ENCODE assay signal across 15 cellular contexts in the genomic region with DNA sequence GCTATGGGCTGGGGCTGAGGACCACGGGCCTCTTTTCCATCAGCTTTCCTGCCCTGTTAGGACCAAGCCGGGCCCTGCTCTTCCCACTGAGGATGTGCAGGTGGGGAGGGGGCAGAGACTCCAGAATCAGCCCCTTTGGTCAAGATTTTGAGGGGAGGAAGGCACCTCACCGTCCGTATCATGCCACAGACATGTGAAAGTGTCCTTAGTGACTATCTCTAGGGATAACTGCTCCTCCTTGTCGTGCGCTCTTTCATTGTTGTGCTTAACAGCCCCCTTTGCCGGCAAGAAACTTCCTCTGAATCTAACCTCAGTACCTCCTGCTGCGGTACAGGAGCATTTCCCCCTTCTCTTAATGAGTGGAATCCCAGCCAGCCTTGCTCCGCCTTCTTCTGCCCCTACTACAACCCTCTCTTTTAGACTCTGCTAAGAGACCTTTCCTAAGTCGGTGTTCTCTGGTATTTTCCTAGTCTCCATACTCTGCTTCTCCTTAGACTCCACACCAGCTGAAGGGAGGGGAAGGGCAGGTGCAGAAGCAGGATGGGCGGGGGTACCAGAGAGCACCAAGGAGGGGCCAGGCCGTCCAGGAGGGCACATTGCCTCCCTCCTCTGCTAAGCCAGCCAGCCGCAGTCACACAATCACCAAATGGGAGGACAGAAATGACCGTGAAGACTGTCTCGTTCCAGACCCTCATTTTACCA. TPM values are rescaled to one million over a fixed set of nuclear protein-coding genes. Genes with fewer than 3 reads are reported as not detected.
A peak's percentile ranks its signal among the peaks of the same experiment; 100 is the strongest.
DNase-seq lines count a peak whose midpoint lies in the region; ATAC-seq and TF ChIP-seq lines count a peak whose summit lies in the region.
"Had no signal": no experiment of that assay in that cellular context is flagged by ENCODE, and none has a peak within 500 bp of the region (broad histone marks: within the 10 kb centered on the region; RNA-seq: fewer than 3 reads in every experiment).

No MANE protein-coding gene starts in this region.

- no peak for ATAC-seq in HG03045 (IDR thresholded peaks at IDR 0.05; ENCODE audit: unreplicated experiment)

- CTCF ChIA-PET in Caco-2 (lab: Charles Lee), result no interaction called here

- H3K27ac Mint-ChIP-seq in Caco-2 (ENCODE audit: unreplicated experiment) (no peak overlapping the region), IgD-negative memory B cell (peak overlapping the region in 1 of 3 donors; percentile 57), glutamatergic neuron (ENCODE audit: unreplicated experiment) (peak overlapping the region; percentile 80), neural progenitor cell (peak overlapping the region; percentile 47)
- H3K27ac Mint-ChIP-seq: activated CD4-positive, alpha-beta T cell treated with anti-CD3 and anti-CD28 coated beads, Interleukin-2, amount 10 ng/mL, durations not matched to agents 7 days and 5 days had no signal

- DNase-seq in Caco-2, result no peak
- DNase-seq in glutamatergic neuron, result no peak
- peak; percentile 62 for DNase-seq in neural progenitor cell (ENCODE audit: low spot score)
- DNase-seq in vagina (ENCODE audit: extremely low spot score in 2 of 2), result no peak
- DNase-seq in SHP77 (lab: John Stamatoyannopoulos, UW), result no peak
- no peak for DNase-seq in NCI-H1930 (lab: John Stamatoyannopoulos, UW)
- DNase-seq: activated CD4-positive, alpha-beta T cell treated with anti-CD3 and anti-CD28 coated beads, Interleukin-2, amount 10 ng/mL, durations not matched to agents 7 days and 5 days; cortex of kidney; NCI-H345; SW 1271; transverse colon had no signal

- peaks cover 49% of the 10 kb centered on the region for H3K27me3 Mint-ChIP-seq in Caco-2 (ENCODE audit: insufficient read depth, unreplicated experiment)
- peaks cover 51% of the 10 kb centered on the region for H3K27me3 Mint-ChIP-seq in IgD-negative memory B cell
- H3K27me3 Mint-ChIP-seq in glutamatergic neuron (ENCODE audit: unreplicated experiment), result peaks cover 8% of the 10 kb centered on the region
- peaks cover 12% of the 10 kb centered on the region for H3K27me3 Mint-ChIP-seq in neural progenitor cell (ENCODE audit: insufficient read depth, low read depth)

- H3K4me1 Mint-ChIP-seq in Caco-2 (ENCODE audit: low read depth, unreplicated experiment), result no peaks in the 10 kb centered on the region
- peaks cover 8 to 17% (median 13%) of the 10 kb centered on the region in 3 donors for H3K4me1 Mint-ChIP-seq in IgD-negative memory B cell
- peaks cover 62% of the 10 kb centered on the region for H3K4me1 Mint-ChIP-seq in glutamatergic neuron (ENCODE audit: low read depth, unreplicated experiment)
- H3K4me1 Mint-ChIP-seq in neural progenitor cell, result peaks cover 42% of the 10 kb centered on the region

- TF ChIP-seq POLR2A in vagina (IDR thresholded peaks at IDR 0.05), result no peak

- POLR2A ChIA-PET in Caco-2 (lab: Charles Lee), result no interaction called here

- no TSS peak for BruUV-seq in Caco-2 (replicated peaks; lab: Mats Ljungman, UMichigan)

- H3K36me3 Mint-ChIP-seq in Caco-2 (ENCODE audit: insufficient read depth, unreplicated experiment) (no peaks in the 10 kb centered on the region), IgD-negative memory B cell (no peaks in the 10 kb centered on the region), glutamatergic neuron (ENCODE audit: unreplicated experiment) (no peaks in the 10 kb centered on the region), neural progenitor cell (no peaks in the 10 kb centered on the region)

- H4K20me1 ChIP-seq in neural progenitor cell (ENCODE audit: low read depth), result peaks cover 77% of the 10 kb centered on the region

- no peaks in the 10 kb centered on the region for H3K36me3 ChIP-seq in Caco-2 (ENCODE audit: control insufficient read depth, insufficient read depth, low read length)
- H3K36me3 ChIP-seq in neural progenitor cell, result no peaks in the 10 kb centered on the region
- H3K36me3 ChIP-seq in vagina, result no peaks in the 10 kb centered on the region
- H3K36me3 ChIP-seq: neutrophil, transverse colon had no signal

- H3K27ac ChIP-seq in neural progenitor cell (no peak overlapping the region), vagina (no peak overlapping the region)
- H3K27ac ChIP-seq: neutrophil, skin epidermis, transverse colon had no signal

- no peak overlapping the region for H2AFZ ChIP-seq in neural progenitor cell (replicated peaks)

- no peaks in the 10 kb centered on the region for H3K9me3 Mint-ChIP-seq in Caco-2 (ENCODE audit: unreplicated experiment)
- H3K9me3 Mint-ChIP-seq in IgD-negative memory B cell, result peaks cover 0 to 3% (median 0%) of the 10 kb centered on the region in 3 donors
- H3K9me3 Mint-ChIP-seq in glutamatergic neuron (ENCODE audit: unreplicated experiment), result peaks cover 16% of the 10 kb centered on the region
- no peaks in the 10 kb centered on the region for H3K9me3 Mint-ChIP-seq in neural progenitor cell
- H3K9me3 Mint-ChIP-seq: activated CD4-positive, alpha-beta T cell treated with anti-CD3 and anti-CD28 coated beads, Interleukin-2, amount 10 ng/mL, durations not matched to agents 7 days and 5 days had no signal

- H3F3A ChIP-seq in neural progenitor cell (ENCODE audit: low read depth), result peaks cover 31% of the 10 kb centered on the region

- H3K4me1 ChIP-seq in Caco-2, result peaks cover 5% of the 10 kb centered on the region; the same call in 1 of the 2 replicates
- peaks cover 46% of the 10 kb centered on the region for H3K4me1 ChIP-seq in neural progenitor cell
- H3K4me1 ChIP-seq in vagina, result peaks cover 17% of the 10 kb centered on the region

- intact Hi-C loops in Caco-2 (cut with micrococcal nuclease; ENCODE audit: unreplicated experiment) (no loop called here), vagina (cut with DNase I) (no loop called here)

- H3K4me2 ChIP-seq in neural progenitor cell, result peak overlapping the region; percentile 93

- H3K4me3 ChIP-seq in Caco-2 (ENCODE audit: low read depth, low read length) (no peak overlapping the region), neural progenitor cell (peak overlapping the region; percentile 74), vagina (no peak overlapping the region)

- peaks cover 17% of the 10 kb centered on the region for H3K27me3 ChIP-seq in Caco-2 (replicated peaks; ENCODE audit: control insufficient read depth, insufficient read depth, low read length)
- H3K27me3 ChIP-seq in neural progenitor cell, result no peaks in the 10 kb centered on the region
- H3K27me3 ChIP-seq in vagina, result peaks cover 9% of the 10 kb centered on the region

- TF ChIP-seq CTCF in Caco-2 (IDR thresholded peaks at IDR 0.05; ENCODE audit: insufficient read depth in 1 of 2, low read depth in 1 of 2, low read length in 1 of 2, severe bottlenecking in 1 of 2, unreplicated experiment in 1 of 2) (no peak), glutamatergic neuron (IDR thresholded peaks at IDR 0.05; ENCODE audit: partially characterized antibody, unreplicated experiment) (no peak), neural progenitor cell (IDR thresholded peaks at IDR 0.05) (no peak), vagina (IDR thresholded peaks at IDR 0.05) (no peak)

- no peak overlapping the region for H3K9ac ChIP-seq in neural progenitor cell

- H3K79me2 ChIP-seq in neural progenitor cell (ENCODE audit: low read depth), result peaks cover 29% of the 10 kb centered on the region

- H3K4me3 Mint-ChIP-seq in Caco-2 (ENCODE audit: unreplicated experiment) (peak overlapping the region; percentile 34), IgD-negative memory B cell (peak overlapping the region; percentile 19 to 76 (median 58)), glutamatergic neuron (ENCODE audit: unreplicated experiment) (peak overlapping the region; percentile 81), neural progenitor cell (peak overlapping the region; percentile 85)

- H3K9me3 ChIP-seq in Caco-2 (no peaks in the 10 kb centered on the region; the same call in 1 of the 2 replicates), neural progenitor cell (ENCODE audit: low read depth) (no peaks in the 10 kb centered on the region), vagina (no peaks in the 10 kb centered on the region)
- H3K9me3 ChIP-seq: neutrophil, transverse colon had no signal

RNA-seq across cellular contexts. Expression of a gene that starts 1.4 kb away (rescaled TPM):
- total RNA-seq in Caco-2 (2022) (0.11 TPM in 1 of 2 replicates, not detected in the other), glutamatergic neuron (ENCODE audit: unreplicated experiment) (240 TPM), neural progenitor cell (ENCODE audit: low replicate concordance) (11.0 and 20.7 TPM in 2 replicates), vagina (0.74 TPM)
- polyA plus RNA-seq in IgD-negative memory B cell, result not detected

Comparison
In these comparisons a context has a peak if more than half of its experiments do, and no peak if none do; other contexts are left out.
1. H3K4me3 Mint-ChIP-seq: peak in every context shown above with its lines; median percentile 85 in neural progenitor cell; 81 in glutamatergic neuron; 58 in IgD-negative memory B cell; 34 in Caco-2.
2. RNA of a gene that starts 1.4 kb away (total RNA-seq): 240 TPM in glutamatergic neuron (single experiment); 11.0 to 20.7 TPM in neural progenitor cell, 0.74 TPM in vagina (single experiment) and 0.11 TPM in Caco-2; every median in the first group is over 10 times any median in the second.